9 cellular contexts compared by ENCODE assay signal in the genomic region with DNA sequence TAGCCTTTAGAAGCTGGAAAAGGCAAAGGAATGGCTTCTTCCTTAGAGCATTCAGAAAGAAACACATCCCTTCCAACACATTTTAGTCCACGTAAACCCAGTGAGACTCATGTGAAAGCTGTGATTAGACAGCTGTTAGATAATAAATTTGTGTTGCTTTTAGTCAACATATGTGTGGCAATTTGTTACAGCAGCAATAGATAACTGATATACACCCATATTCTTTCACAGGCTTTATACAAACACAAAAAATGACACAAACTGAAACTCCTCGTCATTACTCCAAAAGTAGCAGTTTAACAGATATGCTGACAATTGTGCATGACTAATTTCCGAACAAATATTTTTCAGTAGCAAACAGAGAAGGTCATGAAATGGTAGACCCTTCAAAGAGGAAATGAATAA.
DNase-seq lines count a peak whose midpoint lies in the region; ATAC-seq, FAIRE-seq and TF ChIP-seq lines count a peak whose summit lies in the region.
"Had no signal": no experiment of that assay in that cellular context is flagged by ENCODE, and none has a peak within 500 bp of the region (broad histone marks: within the 10 kb centered on the region; RNA-seq: fewer than 3 reads in every experiment).

No MANE protein-coding gene starts in this region.

- no peaks in the 10 kb centered on the region for H3K27me3 ChIP-seq in CD8-positive, alpha-beta memory T cell (ENCODE audit: insufficient read depth, low read length, poor library complexity, severe bottlenecking)
- H3K27me3 ChIP-seq in BE2C, result no peaks in the 10 kb centered on the region

- DNase-seq in CD8-positive, alpha-beta memory T cell, result no peak
- no peak for DNase-seq in activated naive CD8-positive, alpha-beta T cell treated with anti-CD3 and anti-CD28 coated beads, Interleukin-2, amount 10 ng/mL, durations not matched to agents 7 days and 5 days
- no peak for DNase-seq in inferior parietal cortex (ENCODE audit: extremely low spot score)
- no peak for DNase-seq in BE2C
- no peak for DNase-seq in frontal cortex (ENCODE audit: low spot score in 2 of 2)
- DNase-seq in sciatic nerve (ENCODE audit: low spot score), result no peak

- H3K9me3 Mint-ChIP-seq in CD8-positive, alpha-beta memory T cell, result peaks cover 4 to 7% (median 7%) of the 10 kb centered on the region in 5 donors
- peaks cover 8% of the 10 kb centered on the region for H3K9me3 Mint-ChIP-seq in activated naive CD8-positive, alpha-beta T cell treated with anti-CD3 and anti-CD28 coated beads, Interleukin-2, amount 10 ng/mL, durations not matched to agents 7 days and 5 days
- H3K9me3 Mint-ChIP-seq: activated naive CD4-positive, alpha-beta T cell treated with anti-CD3 and anti-CD28 coated beads, Interleukin-2, amount 50 U/mL, for 24 hours had no signal

- peak overlapping the region; percentile 9 to 93 (median 82) for H3K27ac Mint-ChIP-seq in CD8-positive, alpha-beta memory T cell
- H3K27ac Mint-ChIP-seq in activated naive CD8-positive, alpha-beta T cell treated with anti-CD3 and anti-CD28 coated beads, Interleukin-2, amount 10 ng/mL, durations not matched to agents 7 days and 5 days, result peak overlapping the region; percentile 51
- H3K27ac Mint-ChIP-seq: activated naive CD4-positive, alpha-beta T cell treated with anti-CD3 and anti-CD28 coated beads, Interleukin-2, amount 50 U/mL, for 24 hours had no signal

- H3K27ac ChIP-seq in CD8-positive, alpha-beta memory T cell (ENCODE audit: low read depth, low read length), result peak overlapping the region; percentile 41

- no peak for FAIRE-seq in frontal cortex (lab: Jason Lieb, UNC)

- H3K36me3 Mint-ChIP-seq in CD8-positive, alpha-beta memory T cell, result peaks cover 11 to 25% (median 15%) of the 10 kb centered on the region in 3 donors
- H3K36me3 Mint-ChIP-seq in activated naive CD8-positive, alpha-beta T cell treated with anti-CD3 and anti-CD28 coated beads, Interleukin-2, amount 10 ng/mL, durations not matched to agents 7 days and 5 days, result peaks cover 37% of the 10 kb centered on the region

- peak overlapping the region in 6 of 7 donors; percentile 17 to 67 (median 30) for H3K4me3 Mint-ChIP-seq in CD8-positive, alpha-beta memory T cell
- H3K4me3 Mint-ChIP-seq in activated naive CD8-positive, alpha-beta T cell treated with anti-CD3 and anti-CD28 coated beads, Interleukin-2, amount 10 ng/mL, durations not matched to agents 7 days and 5 days, result no peak overlapping the region
- H3K4me3 Mint-ChIP-seq: activated naive CD4-positive, alpha-beta T cell treated with anti-CD3 and anti-CD28 coated beads, Interleukin-2, amount 50 U/mL, for 24 hours had no signal

- H3K36me3 ChIP-seq in CD8-positive, alpha-beta memory T cell (ENCODE audit: insufficient read depth, low read length), result no peaks in the 10 kb centered on the region
- no peaks in the 10 kb centered on the region for H3K36me3 ChIP-seq in BE2C

- peaks cover 40% of the 10 kb centered on the region for H3K4me1 ChIP-seq in CD8-positive, alpha-beta memory T cell (ENCODE audit: insufficient read depth, low read length)
- peaks cover 9% of the 10 kb centered on the region for H3K4me1 ChIP-seq in BE2C

- H3K4me3 ChIP-seq in CD8-positive, alpha-beta memory T cell (ENCODE audit: low read length), result no peak overlapping the region
- H3K4me3 ChIP-seq in BE2C (ENCODE audit: low read depth, low read length), result no peak overlapping the region

- H3K4me1 Mint-ChIP-seq in CD8-positive, alpha-beta memory T cell, result peaks cover 36 to 66% (median 64%) of the 10 kb centered on the region in 3 donors
- peaks cover 41% of the 10 kb centered on the region for H3K4me1 Mint-ChIP-seq in activated naive CD8-positive, alpha-beta T cell treated with anti-CD3 and anti-CD28 coated beads, Interleukin-2, amount 10 ng/mL, durations not matched to agents 7 days and 5 days

- no peak for TF ChIP-seq CTCF in BE2C (IDR thresholded peaks at IDR 0.05; ENCODE audit: low read depth, low read length)

- POLR2A ChIA-PET in CD8-positive, alpha-beta memory T cell (lab: Charles Lee), result no interaction called here
- POLR2A ChIA-PET in activated naive CD8-positive, alpha-beta T cell treated with anti-CD3 and anti-CD28 coated beads, Interleukin-2, amount 10 ng/mL, durations not matched to agents 7 days and 5 days (lab: Charles Lee), result no interaction called here

- intact Hi-C loops in sciatic nerve (cut with DNase I), result no loop called here

- H3K27me3 Mint-ChIP-seq in CD8-positive, alpha-beta memory T cell, result no peaks in the 10 kb centered on the region
- H3K27me3 Mint-ChIP-seq in activated naive CD8-positive, alpha-beta T cell treated with anti-CD3 and anti-CD28 coated beads, Interleukin-2, amount 10 ng/mL, durations not matched to agents 7 days and 5 days, result no peaks in the 10 kb centered on the region
- H3K27me3 Mint-ChIP-seq: activated naive CD4-positive, alpha-beta T cell treated with anti-CD3 and anti-CD28 coated beads, Interleukin-2, amount 50 U/mL, for 24 hours had no signal

- ATAC-seq in GM19372 (IDR thresholded peaks at IDR 0.05; ENCODE audit: low read depth, unreplicated experiment), result peak; percentile 60
- ATAC-seq in HG03103 (IDR thresholded peaks at IDR 0.05; ENCODE audit: low read depth, unreplicated experiment), result peak; percentile 77
- ATAC-seq in activated naive CD8-positive, alpha-beta T cell treated with anti-CD3 and anti-CD28 coated beads, Interleukin-2, amount 10 ng/mL, durations not matched to agents 7 days and 5 days (ENCODE audit: low read depth), result no peak
- ATAC-seq in sciatic nerve, result no peak

- CTCF ChIA-PET in CD8-positive, alpha-beta memory T cell (lab: Charles Lee), result no interaction called here

- H3K9me3 ChIP-seq in CD8-positive, alpha-beta memory T cell (ENCODE audit: low read length), result no peaks in the 10 kb centered on the region
- no peaks in the 10 kb centered on the region for H3K9me3 ChIP-seq in BE2C

Comparison
In these comparisons a context has a peak if more than half of its experiments do, and no peak if none do; other contexts are left out.
1. ATAC-seq: peak in GM19372 (single experiment) and HG03103 (single experiment); none in activated naive CD8-positive, alpha-beta T cell treated with anti-CD3 and anti-CD28 coated beads, Interleukin-2, amount 10 ng/mL, durations not matched to agents 7 days and 5 days (single experiment) and sciatic nerve (single experiment).